ENCODE assay signal across 25 cellular contexts in the genomic region with DNA sequence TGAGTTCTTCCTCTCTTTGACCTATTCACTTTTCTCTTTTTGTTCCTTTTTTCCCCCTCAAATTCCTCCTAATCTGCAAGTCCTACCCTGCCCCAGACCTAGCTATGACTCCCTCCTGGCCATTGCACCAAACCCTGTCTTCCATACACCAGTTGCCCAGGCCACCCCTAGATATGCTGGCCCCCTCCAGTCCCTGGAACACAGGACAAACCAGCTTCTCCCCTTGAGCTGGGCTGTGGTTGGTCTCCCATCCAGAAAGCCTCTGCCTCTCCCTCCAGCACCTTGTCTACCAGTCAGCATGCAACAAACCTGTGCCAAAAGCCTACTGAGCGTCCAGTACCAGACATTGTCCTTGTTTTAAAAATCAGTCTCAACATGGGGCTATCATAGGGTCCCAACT.
"Had no signal": no experiment of that assay in that cellular context is flagged by ENCODE, and none has a peak within 500 bp of the region (broad histone marks: within the 10 kb centered on the region; RNA-seq: fewer than 3 reads in every experiment).

No MANE protein-coding gene starts in this region.

- H3K4me3 Mint-ChIP-seq: activated T-helper 1 cell treated with anti-CD3 and anti-CD28 coated beads, Interleukin-12 subunit alpha, Interleukin-12 subunit beta, Interleukin-2, Interleukin-4 antibody, amounts not matched to agents 30 ng/mL and 10 ng/mL and 1 ng/mL, durations not matched to agents 14 hours and 24 hours and 36 hours; natural killer cell had no signal

- H3K9me3 ChIP-seq: breast epithelium, gastrocnemius medialis, psoas muscle, right atrium auricular region, upper lobe of left lung had no signal

- H3K36me3 ChIP-seq: breast epithelium, gastrocnemius medialis, neural progenitor cell, right atrium auricular region, upper lobe of left lung had no signal

- H3K4me1 Mint-ChIP-seq: natural killer cell had no signal

- H3K27ac Mint-ChIP-seq: activated T-helper 1 cell treated with anti-CD3 and anti-CD28 coated beads, Interleukin-12 subunit alpha, Interleukin-12 subunit beta, Interleukin-2, Interleukin-4 antibody, amounts not matched to agents 30 ng/mL and 10 ng/mL and 1 ng/mL, durations not matched to agents 14 hours and 24 hours and 36 hours; natural killer cell; neural progenitor cell had no signal

- H3K27ac ChIP-seq: breast epithelium, gastrocnemius medialis, hepatocyte, neural progenitor cell, parathyroid adenoma, psoas muscle, right atrium auricular region, SK-N-MC, upper lobe of left lung had no signal

- H3K36me3 Mint-ChIP-seq: natural killer cell, neural progenitor cell had no signal

- ATAC-seq: gastrocnemius medialis, left colon, natural killer cell, psoas muscle had no signal

- H3K4me3 ChIP-seq: breast epithelium, gastrocnemius medialis, hepatocyte, neural progenitor cell, psoas muscle, right atrium auricular region, SK-N-MC, upper lobe of left lung had no signal

- DNase-seq: activated CD4-positive, alpha-beta T cell treated with anti-CD3 and anti-CD28 coated beads for 4 hours; activated CD4-positive, alpha-beta T cell treated with anti-CD3 and anti-CD28 coated beads, Interleukin-2, amount 50 U/mL, for 48 hours; activated gamma-delta T cell treated with Interleukin-2 at 50 U/mL for 16 hours; activated naive CD4-positive, alpha-beta T cell treated with anti-CD3 and anti-CD28 coated beads, Interleukin-2, amount 50 U/mL, for 16 hours; activated T-cell treated with anti-CD3 and anti-CD28 coated beads, Interleukin-2, amount 50 U/mL, for 1 hour; central memory CD4-positive, alpha-beta T cell; effector memory CD4-positive, alpha-beta T cell; erythroblast; gastrocnemius medialis; kidney; left colon; natural killer cell; occipital lobe; psoas muscle; stimulated activated CD4-positive, alpha-beta T cell treated with anti-CD3 and anti-CD28 coated beads, Interleukin-15, amount 100 ng/mL, for 24 hours; stimulated activated CD4-positive, alpha-beta T cell treated with anti-CD3 and anti-CD28 coated beads, Interleukin-2, amount 100 ng/mL, for 24 hours; stimulated activated naive CD4-positive, alpha-beta T cell; upper lobe of left lung had no signal

- H3K4me1 ChIP-seq: breast epithelium, gastrocnemius medialis, parathyroid adenoma, psoas muscle had no signal

- H3K9me3 Mint-ChIP-seq: activated T-helper 1 cell treated with anti-CD3 and anti-CD28 coated beads, Interleukin-12 subunit alpha, Interleukin-12 subunit beta, Interleukin-2, Interleukin-4 antibody, amounts not matched to agents 30 ng/mL and 10 ng/mL and 1 ng/mL, durations not matched to agents 14 hours and 24 hours and 36 hours; natural killer cell; neural progenitor cell had no signal
